1 cellular context compared by ENCODE assay signal in the genomic region with DNA sequence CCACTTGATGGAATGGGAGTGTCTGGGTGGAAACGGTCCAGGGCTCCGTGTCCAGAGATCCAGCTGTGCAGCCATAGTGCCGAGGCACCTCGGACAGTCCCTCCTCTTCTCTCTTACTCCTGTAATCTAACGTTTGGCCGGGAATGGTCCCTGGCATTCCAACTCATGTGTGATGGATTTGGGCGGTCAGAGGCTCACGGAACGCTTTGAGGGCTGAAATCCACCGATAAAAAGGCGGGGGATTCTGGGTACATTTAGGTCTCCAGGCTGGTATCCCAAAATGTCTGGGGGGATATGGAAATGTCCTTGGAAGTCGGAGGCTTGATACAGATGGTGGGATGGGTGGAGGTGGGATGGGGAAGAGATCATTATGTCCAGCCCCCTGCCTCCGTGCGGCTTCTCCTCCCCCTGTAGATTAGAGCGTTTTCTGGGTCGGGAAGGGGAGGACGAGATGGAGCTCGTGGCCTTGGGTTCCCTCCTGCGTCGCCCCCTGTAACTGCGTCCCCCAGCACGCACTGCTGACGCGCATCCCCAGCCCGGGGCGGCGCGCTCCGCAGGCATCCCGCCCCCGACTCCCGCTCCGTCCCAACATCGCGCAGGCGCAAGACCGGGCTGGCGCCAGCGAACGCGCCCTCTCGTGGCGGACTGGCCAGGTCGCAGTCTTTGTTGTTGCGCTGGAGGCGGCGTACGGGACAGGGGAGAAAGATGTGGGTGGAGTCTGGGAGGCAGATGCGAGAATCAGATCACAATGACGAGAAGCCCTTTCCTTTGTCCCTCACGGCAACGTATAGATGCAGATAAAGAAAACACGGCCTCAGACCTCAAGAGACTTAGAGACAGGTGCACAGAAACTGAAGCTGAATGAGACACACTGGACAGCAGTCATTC.
TF ChIP-seq lines count a peak whose summit lies in the region.

No MANE protein-coding gene starts in this region.

TF ChIP-seq in HepG2, 621 proteins besides CTCF, POLR2A, EP300 and RAD21 (continued from another document and continues in another):
- TF ChIP-seq ZMYM3 (CRISPR knock-in tag; IDR thresholded peaks at IDR 0.05) (no peak; the same call in 1 of the 2 replicates), ARID2 (CRISPR knock-in tag; IDR thresholded peaks at IDR 0.05; ENCODE audit: borderline replicate concordance) (no peak), TCF7 (IDR thresholded peaks at IDR 0.05; ENCODE audit: low read depth) (no peak), HMGA1 (CRISPR knock-in tag; conservative IDR thresholded peaks at IDR 0.05) (no peak), RFX1 (IDR thresholded peaks at IDR 0.05) (no peak), MAFG (CRISPR knock-in tag; IDR thresholded peaks at IDR 0.05) (no peak), ZNF24 (IDR thresholded peaks at IDR 0.05) (no peak), NKX3-1 (CRISPR knock-in tag; IDR thresholded peaks at IDR 0.05) (no peak), NR2F1 (CRISPR knock-in tag; IDR thresholded peaks at IDR 0.05) (no peak), ZNF781 (CRISPR knock-in tag; IDR thresholded peaks at IDR 0.05; ENCODE audit: borderline replicate concordance, not compliant biosample characterization) (no peak), PCBP2 (optimal IDR thresholded peaks at IDR 0.05; ENCODE audit: low read depth, low read length, poor library complexity, severe bottlenecking) (no peak), RARG (CRISPR knock-in tag; IDR thresholded peaks at IDR 0.05; ENCODE audit: low read depth) (no peak), RCOR2 (CRISPR knock-in tag; IDR thresholded peaks at IDR 0.05) (no peak), MEIS1 (CRISPR knock-in tag; IDR thresholded peaks at IDR 0.05; ENCODE audit: borderline replicate concordance) (peak; percentile 51; the same call in 1 of the 2 replicates), EED (CRISPR knock-in tag; IDR thresholded peaks at IDR 0.05) (no peak), ZKSCAN8 (CRISPR knock-in tag; IDR thresholded peaks at IDR 0.05; ENCODE audit: borderline replicate concordance) (no peak), ZNF556 (CRISPR knock-in tag; IDR thresholded peaks at IDR 0.05; ENCODE audit: borderline replicate concordance) (peak; percentile 94; the same call in 1 of the 2 replicates), ZNF713 (CRISPR knock-in tag; IDR thresholded peaks at IDR 0.05) (no peak), RBM39 (IDR thresholded peaks at IDR 0.05; ENCODE audit: low read depth, low read length, poor library complexity, severe bottlenecking) (peak; percentile 85), FOXA1 (IDR thresholded peaks at IDR 0.05) (no peak), FOXA1 (CRISPR knock-in tag; IDR thresholded peaks at IDR 0.05) (peak; percentile 50)
- TF ChIP-seq, protein P1, sequence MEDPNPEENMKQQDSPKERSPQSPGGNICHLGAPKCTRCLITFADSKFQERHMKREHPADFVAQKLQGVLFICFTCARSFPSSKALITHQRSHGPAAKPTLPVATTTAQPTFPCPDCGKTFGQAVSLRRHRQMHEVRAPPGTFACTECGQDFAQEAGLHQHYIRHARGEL (CRISPR knock-in tag; IDR thresholded peaks at IDR 0.05), result no peak
- TF ChIP-seq, protein P2, sequence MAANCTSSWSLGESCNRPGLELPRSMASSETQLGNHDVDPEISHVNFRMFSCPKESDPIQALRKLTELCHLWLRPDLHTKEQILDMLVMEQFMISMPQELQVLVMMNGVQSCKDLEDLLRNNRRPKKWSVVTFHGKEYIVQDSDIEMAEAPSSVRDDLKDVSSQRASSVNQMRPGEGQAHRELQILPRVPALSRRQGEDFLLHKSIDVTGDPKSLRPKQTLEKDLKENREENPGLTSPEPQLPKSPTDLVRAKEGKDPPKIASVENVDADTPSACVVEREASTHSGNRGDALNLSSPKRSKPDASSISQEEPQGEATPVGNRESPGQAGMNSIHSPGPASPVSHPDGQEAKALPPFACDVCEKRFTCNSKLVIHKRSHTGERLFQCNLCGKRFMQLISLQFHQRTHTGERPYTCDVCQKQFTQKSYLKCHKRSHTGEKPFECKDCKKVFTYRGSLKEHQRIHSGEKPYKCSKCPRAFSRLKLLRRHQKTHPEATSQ (CRISPR knock-in tag; IDR thresholded peaks at IDR 0.05; ENCODE audit: borderline replicate concordance), result no peak
- TF ChIP-seq, protein P3, sequence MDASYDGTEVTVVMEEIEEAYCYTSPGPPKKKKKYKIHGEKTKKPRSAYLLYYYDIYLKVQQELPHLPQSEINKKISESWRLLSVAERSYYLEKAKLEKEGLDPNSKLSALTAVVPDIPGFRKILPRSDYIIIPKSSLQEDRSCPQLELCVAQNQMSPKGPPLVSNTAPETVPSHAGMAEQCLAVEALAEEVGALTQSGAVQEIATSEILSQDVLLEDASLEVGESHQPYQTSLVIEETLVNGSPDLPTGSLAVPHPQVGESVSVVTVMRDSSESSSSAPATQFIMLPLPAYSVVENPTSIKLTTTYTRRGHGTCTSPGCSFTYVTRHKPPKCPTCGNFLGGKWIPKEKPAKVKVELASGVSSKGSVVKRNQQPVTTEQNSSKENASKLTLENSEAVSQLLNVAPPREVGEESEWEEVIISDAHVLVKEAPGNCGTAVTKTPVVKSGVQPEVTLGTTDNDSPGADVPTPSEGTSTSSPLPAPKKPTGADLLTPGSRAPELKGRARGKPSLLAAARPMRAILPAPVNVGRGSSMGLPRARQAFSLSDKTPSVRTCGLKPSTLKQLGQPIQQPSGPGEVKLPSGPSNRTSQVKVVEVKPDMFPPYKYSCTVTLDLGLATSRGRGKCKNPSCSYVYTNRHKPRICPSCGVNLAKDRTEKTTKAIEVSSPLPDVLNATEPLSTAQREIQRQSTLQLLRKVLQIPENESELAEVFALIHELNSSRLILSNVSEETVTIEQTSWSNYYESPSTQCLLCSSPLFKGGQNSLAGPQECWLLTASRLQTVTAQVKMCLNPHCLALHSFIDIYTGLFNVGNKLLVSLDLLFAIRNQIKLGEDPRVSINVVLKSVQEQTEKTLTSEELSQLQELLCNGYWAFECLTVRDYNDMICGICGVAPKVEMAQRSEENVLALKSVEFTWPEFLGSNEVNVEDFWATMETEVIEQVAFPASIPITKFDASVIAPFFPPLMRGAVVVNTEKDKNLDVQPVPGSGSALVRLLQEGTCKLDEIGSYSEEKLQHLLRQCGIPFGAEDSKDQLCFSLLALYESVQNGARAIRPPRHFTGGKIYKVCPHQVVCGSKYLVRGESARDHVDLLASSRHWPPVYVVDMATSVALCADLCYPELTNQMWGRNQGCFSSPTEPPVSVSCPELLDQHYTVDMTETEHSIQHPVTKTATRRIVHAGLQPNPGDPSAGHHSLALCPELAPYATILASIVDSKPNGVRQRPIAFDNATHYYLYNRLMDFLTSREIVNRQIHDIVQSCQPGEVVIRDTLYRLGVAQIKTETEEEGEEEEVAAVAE (CRISPR knock-in tag; IDR thresholded peaks at IDR 0.05; ENCODE audit: borderline replicate concordance), result no peak
- TF ChIP-seq, protein P4, sequence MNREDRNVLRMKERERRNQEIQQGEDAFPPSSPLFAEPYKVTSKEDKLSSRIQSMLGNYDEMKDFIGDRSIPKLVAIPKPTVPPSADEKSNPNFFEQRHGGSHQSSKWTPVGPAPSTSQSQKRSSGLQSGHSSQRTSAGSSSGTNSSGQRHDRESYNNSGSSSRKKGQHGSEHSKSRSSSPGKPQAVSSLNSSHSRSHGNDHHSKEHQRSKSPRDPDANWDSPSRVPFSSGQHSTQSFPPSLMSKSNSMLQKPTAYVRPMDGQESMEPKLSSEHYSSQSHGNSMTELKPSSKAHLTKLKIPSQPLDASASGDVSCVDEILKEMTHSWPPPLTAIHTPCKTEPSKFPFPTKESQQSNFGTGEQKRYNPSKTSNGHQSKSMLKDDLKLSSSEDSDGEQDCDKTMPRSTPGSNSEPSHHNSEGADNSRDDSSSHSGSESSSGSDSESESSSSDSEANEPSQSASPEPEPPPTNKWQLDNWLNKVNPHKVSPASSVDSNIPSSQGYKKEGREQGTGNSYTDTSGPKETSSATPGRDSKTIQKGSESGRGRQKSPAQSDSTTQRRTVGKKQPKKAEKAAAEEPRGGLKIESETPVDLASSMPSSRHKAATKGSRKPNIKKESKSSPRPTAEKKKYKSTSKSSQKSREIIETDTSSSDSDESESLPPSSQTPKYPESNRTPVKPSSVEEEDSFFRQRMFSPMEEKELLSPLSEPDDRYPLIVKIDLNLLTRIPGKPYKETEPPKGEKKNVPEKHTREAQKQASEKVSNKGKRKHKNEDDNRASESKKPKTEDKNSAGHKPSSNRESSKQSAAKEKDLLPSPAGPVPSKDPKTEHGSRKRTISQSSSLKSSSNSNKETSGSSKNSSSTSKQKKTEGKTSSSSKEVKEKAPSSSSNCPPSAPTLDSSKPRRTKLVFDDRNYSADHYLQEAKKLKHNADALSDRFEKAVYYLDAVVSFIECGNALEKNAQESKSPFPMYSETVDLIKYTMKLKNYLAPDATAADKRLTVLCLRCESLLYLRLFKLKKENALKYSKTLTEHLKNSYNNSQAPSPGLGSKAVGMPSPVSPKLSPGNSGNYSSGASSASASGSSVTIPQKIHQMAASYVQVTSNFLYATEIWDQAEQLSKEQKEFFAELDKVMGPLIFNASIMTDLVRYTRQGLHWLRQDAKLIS (CRISPR knock-in tag; IDR thresholded peaks at IDR 0.05), result no peak
- TF ChIP-seq, protein P5, sequence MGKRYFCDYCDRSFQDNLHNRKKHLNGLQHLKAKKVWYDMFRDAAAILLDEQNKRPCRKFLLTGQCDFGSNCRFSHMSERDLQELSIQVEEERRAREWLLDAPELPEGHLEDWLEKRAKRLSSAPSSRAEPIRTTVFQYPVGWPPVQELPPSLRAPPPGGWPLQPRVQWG (CRISPR knock-in tag; IDR thresholded peaks at IDR 0.05; ENCODE audit: borderline replicate concordance, low read depth), result no peak
- TF ChIP-seq, protein P6, sequence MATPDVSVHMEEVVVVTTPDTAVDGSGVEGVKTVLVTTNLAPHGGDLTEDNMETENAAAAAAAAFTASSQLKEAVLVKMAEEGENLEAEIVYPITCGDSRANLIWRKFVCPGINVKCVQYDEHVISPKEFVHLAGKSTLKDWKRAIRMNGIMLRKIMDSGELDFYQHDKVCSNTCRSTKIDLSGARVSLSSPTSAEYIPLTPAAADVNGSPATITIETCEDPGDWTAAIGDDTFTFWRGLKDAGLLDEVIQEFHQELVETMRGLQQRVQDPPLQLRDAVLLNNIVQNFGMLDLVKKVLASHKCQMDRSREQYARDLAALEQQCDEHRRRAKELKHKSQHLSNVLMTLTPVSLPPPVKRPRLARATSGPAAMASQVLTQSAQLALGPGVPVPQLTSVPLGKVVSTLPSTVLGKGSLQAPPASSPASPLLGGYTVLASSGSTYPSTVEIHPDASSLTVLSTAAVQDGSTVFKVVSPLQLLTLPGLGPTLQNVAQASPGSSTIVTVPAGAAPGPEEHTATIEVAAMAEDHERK (CRISPR knock-in tag; IDR thresholded peaks at IDR 0.05; ENCODE audit: low read depth), result no peak
- TF ChIP-seq, protein P7, sequence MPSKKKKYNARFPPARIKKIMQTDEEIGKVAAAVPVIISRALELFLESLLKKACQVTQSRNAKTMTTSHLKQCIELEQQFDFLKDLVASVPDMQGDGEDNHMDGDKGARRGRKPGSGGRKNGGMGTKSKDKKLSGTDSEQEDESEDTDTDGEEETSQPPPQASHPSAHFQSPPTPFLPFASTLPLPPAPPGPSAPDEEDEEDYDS (CRISPR knock-in tag; IDR thresholded peaks at IDR 0.05), result no peak
- TF ChIP-seq, protein P8, sequence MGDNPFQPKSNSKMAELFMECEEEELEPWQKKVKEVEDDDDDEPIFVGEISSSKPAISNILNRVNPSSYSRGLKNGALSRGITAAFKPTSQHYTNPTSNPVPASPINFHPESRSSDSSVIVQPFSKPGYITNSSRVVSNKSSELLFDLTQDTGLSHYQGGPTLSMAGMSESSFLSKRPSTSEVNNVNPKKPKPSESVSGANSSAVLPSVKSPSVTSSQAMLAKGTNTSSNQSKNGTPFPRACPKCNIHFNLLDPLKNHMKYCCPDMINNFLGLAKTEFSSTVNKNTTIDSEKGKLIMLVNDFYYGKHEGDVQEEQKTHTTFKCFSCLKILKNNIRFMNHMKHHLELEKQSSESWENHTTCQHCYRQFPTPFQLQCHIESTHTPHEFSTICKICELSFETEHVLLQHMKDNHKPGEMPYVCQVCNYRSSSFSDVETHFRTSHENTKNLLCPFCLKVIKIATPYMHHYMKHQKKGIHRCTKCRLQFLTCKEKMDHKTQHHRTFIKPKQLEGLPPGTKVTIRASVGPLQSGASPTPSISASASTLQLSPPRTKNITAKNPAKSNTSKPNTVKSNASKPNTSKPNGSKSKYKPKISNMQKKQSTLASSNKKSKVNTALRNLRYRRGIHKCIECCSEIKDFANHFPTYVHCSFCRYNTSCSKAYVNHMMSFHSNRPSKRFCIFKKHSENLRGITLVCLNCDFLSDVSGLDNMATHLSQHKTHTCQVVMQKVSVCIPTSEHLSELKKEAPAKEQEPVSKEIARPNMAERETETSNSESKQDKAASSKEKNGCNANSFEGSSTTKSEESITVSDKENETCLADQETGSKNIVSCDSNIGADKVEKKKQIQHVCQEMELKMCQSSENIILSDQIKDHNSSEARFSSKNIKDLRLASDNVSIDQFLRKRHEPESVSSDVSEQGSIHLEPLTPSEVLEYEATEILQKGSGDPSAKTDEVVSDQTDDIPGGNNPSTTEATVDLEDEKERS (CRISPR knock-in tag; IDR thresholded peaks at IDR 0.05), result no peak
- TF ChIP-seq, protein P9, sequence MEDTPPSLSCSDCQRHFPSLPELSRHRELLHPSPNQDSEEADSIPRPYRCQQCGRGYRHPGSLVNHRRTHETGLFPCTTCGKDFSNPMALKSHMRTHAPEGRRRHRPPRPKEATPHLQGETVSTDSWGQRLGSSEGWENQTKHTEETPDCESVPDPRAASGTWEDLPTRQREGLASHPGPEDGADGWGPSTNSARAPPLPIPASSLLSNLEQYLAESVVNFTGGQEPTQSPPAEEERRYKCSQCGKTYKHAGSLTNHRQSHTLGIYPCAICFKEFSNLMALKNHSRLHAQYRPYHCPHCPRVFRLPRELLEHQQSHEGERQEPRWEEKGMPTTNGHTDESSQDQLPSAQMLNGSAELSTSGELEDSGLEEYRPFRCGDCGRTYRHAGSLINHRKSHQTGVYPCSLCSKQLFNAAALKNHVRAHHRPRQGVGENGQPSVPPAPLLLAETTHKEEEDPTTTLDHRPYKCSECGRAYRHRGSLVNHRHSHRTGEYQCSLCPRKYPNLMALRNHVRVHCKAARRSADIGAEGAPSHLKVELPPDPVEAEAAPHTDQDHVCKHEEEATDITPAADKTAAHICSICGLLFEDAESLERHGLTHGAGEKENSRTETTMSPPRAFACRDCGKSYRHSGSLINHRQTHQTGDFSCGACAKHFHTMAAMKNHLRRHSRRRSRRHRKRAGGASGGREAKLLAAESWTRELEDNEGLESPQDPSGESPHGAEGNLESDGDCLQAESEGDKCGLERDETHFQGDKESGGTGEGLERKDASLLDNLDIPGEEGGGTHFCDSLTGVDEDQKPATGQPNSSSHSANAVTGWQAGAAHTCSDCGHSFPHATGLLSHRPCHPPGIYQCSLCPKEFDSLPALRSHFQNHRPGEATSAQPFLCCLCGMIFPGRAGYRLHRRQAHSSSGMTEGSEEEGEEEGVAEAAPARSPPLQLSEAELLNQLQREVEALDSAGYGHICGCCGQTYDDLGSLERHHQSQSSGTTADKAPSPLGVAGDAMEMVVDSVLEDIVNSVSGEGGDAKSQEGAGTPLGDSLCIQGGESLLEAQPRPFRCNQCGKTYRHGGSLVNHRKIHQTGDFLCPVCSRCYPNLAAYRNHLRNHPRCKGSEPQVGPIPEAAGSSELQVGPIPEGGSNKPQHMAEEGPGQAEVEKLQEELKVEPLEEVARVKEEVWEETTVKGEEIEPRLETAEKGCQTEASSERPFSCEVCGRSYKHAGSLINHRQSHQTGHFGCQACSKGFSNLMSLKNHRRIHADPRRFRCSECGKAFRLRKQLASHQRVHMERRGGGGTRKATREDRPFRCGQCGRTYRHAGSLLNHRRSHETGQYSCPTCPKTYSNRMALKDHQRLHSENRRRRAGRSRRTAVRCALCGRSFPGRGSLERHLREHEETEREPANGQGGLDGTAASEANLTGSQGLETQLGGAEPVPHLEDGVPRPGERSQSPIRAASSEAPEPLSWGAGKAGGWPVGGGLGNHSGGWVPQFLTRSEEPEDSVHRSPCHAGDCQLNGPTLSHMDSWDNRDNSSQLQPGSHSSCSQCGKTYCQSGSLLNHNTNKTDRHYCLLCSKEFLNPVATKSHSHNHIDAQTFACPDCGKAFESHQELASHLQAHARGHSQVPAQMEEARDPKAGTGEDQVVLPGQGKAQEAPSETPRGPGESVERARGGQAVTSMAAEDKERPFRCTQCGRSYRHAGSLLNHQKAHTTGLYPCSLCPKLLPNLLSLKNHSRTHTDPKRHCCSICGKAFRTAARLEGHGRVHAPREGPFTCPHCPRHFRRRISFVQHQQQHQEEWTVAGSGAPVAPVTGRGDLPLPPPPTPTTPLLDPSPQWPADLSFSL (CRISPR knock-in tag; IDR thresholded peaks at IDR 0.05), result no peak
